8 cellular contexts compared by ENCODE assay signal in the genomic region with DNA sequence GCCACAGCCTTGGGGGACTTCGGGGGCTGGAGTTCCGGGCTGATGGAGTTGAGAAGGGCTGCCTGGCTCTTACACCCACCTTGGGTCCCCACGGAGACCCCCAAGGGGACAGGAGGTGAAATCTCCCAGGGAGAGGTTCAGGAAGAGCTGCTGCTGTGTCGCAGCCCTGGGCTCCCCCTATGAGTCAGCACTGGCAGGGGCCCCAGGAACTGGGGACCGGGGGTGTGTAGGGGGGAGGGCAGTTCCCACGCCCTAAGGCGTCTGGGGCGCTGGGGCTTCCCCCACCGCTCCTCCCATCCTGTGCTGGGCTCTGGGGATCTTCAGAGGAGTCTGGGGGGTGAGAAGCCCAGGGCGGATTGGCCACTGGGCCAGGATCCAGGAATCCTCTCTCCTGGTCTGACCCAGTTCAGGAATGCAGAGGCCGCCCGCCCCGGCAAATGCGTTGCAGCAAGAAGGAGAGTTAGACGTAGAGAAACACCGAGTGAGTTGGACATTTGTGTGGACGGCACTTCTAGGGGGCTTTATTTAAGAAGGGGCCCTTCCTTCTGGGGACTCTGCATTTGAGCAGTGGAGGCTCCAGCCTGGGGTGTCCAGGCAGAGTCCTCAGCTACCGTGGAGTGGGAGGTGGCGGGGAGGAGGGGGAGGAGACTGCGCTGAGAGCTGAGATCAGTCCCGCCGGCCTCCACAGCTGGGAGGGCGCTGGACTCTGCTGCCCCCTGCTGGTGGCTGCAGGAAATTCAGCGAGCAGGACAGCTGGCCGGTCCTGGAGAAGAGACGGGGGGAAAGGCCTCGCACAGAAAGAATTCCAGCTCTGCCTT. TPM values are rescaled to one million over a fixed set of nuclear protein-coding genes. Genes with fewer than 3 reads are reported as not detected.
DNase-seq lines count a peak whose midpoint lies in the region; ATAC-seq and TF ChIP-seq lines count a peak whose summit lies in the region.

No MANE protein-coding gene starts in this region.

- 1% methylated on average over 27 of the region's 27 CpGs for WGBS in right cardiac atrium

- peaks cover 4% of the 10 kb centered on the region for H3K36me3 Mint-ChIP-seq in T-helper 1 cell treated with Interleukin-12 subunit alpha and Interleukin-12 subunit beta and Interleukin-4 antibody, amounts not matched to agents 30 μg/mL and 1 μg/mL, for 36 hours (ENCODE audit: low read depth)

- peaks cover 39% of the 10 kb centered on the region for H3K4me1 Mint-ChIP-seq in T-helper 1 cell treated with Interleukin-12 subunit alpha and Interleukin-12 subunit beta and Interleukin-4 antibody, amounts not matched to agents 30 μg/mL and 1 μg/mL, for 36 hours (ENCODE audit: low read depth)

- H3K4me1 ChIP-seq in right cardiac atrium (ENCODE audit: control insufficient read depth, insufficient read depth, low read length) (no peaks in the 10 kb centered on the region), rectal smooth muscle tissue (ENCODE audit: control insufficient read depth, insufficient read depth, low read length) (peaks cover 13% of the 10 kb centered on the region), vagina (peaks cover 30% of the 10 kb centered on the region)

- H3K27me3 Mint-ChIP-seq in T-helper 1 cell treated with Interleukin-12 subunit alpha and Interleukin-12 subunit beta and Interleukin-4 antibody, amounts not matched to agents 30 μg/mL and 1 μg/mL, for 36 hours (ENCODE audit: low read depth), result peaks cover 26% of the 10 kb centered on the region

- no peaks in the 10 kb centered on the region for H3K9me3 Mint-ChIP-seq in T-helper 1 cell treated with Interleukin-12 subunit alpha and Interleukin-12 subunit beta and Interleukin-4 antibody, amounts not matched to agents 30 μg/mL and 1 μg/mL, for 36 hours

- H3K4me3 ChIP-seq in GM08714 (ENCODE audit: low read length), result peak overlapping the region; percentile 64; the same call in 1 of the 2 replicates
- peak overlapping the region; percentile 56 for H3K4me3 ChIP-seq in NB4 (ENCODE audit: low read depth, low read length)
- peak overlapping the region; percentile 29 for H3K4me3 ChIP-seq in right cardiac atrium (ENCODE audit: low read length)
- H3K4me3 ChIP-seq in rectal smooth muscle tissue (ENCODE audit: low read length), result peak overlapping the region; percentile 63
- H3K4me3 ChIP-seq in vagina, result peak overlapping the region; percentile 40 to 46

- intact Hi-C loops in right cardiac atrium (cut with DNase I) (loop anchor here (2.0 to 10.0 kb wide), 6 partner anchors 65 to 267 kb away; a partner anchor contains a TSS), vagina (cut with DNase I) (loop anchor here (5.0 kb wide), 1 partner anchor 75 kb away; no protein-coding TSS in a partner anchor)

- H3K4me3 Mint-ChIP-seq in T-helper 1 cell treated with Interleukin-12 subunit alpha and Interleukin-12 subunit beta and Interleukin-4 antibody, amounts not matched to agents 30 μg/mL and 1 μg/mL, for 36 hours, result peak overlapping the region; percentile 95

- H3K27ac ChIP-seq in angular gyrus (ENCODE audit: low read depth, low read length) (peak overlapping the region; percentile 57), right cardiac atrium (ENCODE audit: low read length) (peak overlapping the region; percentile 94), rectal smooth muscle tissue (ENCODE audit: low read depth, low read length) (peak overlapping the region; percentile 96), vagina (peak overlapping the region; percentile 97)

- no peaks in the 10 kb centered on the region for H3K36me3 ChIP-seq in rectal smooth muscle tissue (ENCODE audit: control insufficient read depth, insufficient read depth, low read length)
- no peaks in the 10 kb centered on the region for H3K36me3 ChIP-seq in vagina

- H3K9ac ChIP-seq in rectal smooth muscle tissue (ENCODE audit: low read length), result peak overlapping the region; percentile 56

- H3K27me3 ChIP-seq in right cardiac atrium (ENCODE audit: control insufficient read depth, insufficient read depth), result no peaks in the 10 kb centered on the region
- H3K27me3 ChIP-seq in rectal smooth muscle tissue (ENCODE audit: control insufficient read depth, insufficient read depth, low read length), result peaks cover 2% of the 10 kb centered on the region
- no peaks in the 10 kb centered on the region for H3K27me3 ChIP-seq in vagina

- peak; percentile 87 for DNase-seq in NB4 (ENCODE audit: low read depth)
- DNase-seq in right cardiac atrium, result peak; percentile 92 to 98 (median 97)
- DNase-seq in vagina (ENCODE audit: extremely low spot score in 2 of 2), result no peak

- peak; percentile 83 for TF ChIP-seq CTCF in NB4 (IDR thresholded peaks at IDR 0.05; ENCODE audit: low read depth, low read length)
- TF ChIP-seq CTCF in vagina (IDR thresholded peaks at IDR 0.05), result peak; percentile 95 to 100 (median 98)

- no peaks in the 10 kb centered on the region for H3K9me3 ChIP-seq in right cardiac atrium (ENCODE audit: control insufficient read depth, low read length)
- H3K9me3 ChIP-seq in vagina, result no peaks in the 10 kb centered on the region

- ATAC-seq in HG02571 (IDR thresholded peaks at IDR 0.05; ENCODE audit: unreplicated experiment) (peak; percentile 67), right cardiac atrium (peak; percentile 94 to 95)

- H3K27ac Mint-ChIP-seq in T-helper 1 cell treated with Interleukin-12 subunit alpha and Interleukin-12 subunit beta and Interleukin-4 antibody, amounts not matched to agents 30 μg/mL and 1 μg/mL, for 36 hours, result peak overlapping the region; percentile 98

- no peak for TF ChIP-seq POLR2A in NB4 (IDR thresholded peaks at IDR 0.05; ENCODE audit: extremely low read depth, insufficient read length)
- peak in 1 of 2 donors; percentile 42 for TF ChIP-seq POLR2A in vagina (IDR thresholded peaks at IDR 0.05)

RNA-seq across cellular contexts. Expression of a gene that starts 15.0 kb away (rescaled TPM):
- total RNA-seq in right cardiac atrium, result 1 to 10 TPM in 2 of 4 donors, under 1 TPM in 1, not detected in 1; 0.86 to 2.1 (median 1.4) TPM
- polyA plus RNA-seq in right cardiac atrium, result 1.7 TPM
- total RNA-seq in vagina, result not detected

RNA-seq across cellular contexts. Expression of a gene that starts 44.0 kb away (rescaled TPM):
- total RNA-seq in right cardiac atrium (1 to 10 TPM in 1 of 4 donors, under 1 TPM in 3; 0.40 to 1.2 (median 0.80) TPM), vagina (12.0 TPM)
- polyA plus RNA-seq in right cardiac atrium, result 0.48 TPM

RNA-seq across cellular contexts. Expression of a gene that starts 44.1 kb away (rescaled TPM):
- total RNA-seq in right cardiac atrium (10 to 100 TPM; 21.6 to 26.2 (median 22.3) TPM), vagina (44.4 TPM)
- polyA plus RNA-seq in right cardiac atrium, result 22.9 TPM

Comparison
In these comparisons a context has a peak if more than half of its experiments do, and no peak if none do; other contexts are left out.
1. DNase-seq: peak in NB4 (single experiment) and right cardiac atrium (3 of 3); none in vagina (0 of 2).
2. Peak in every context shown above with its lines, with median percentiles within 50 percentile points of each other: H3K4me3 ChIP-seq and H3K27ac ChIP-seq.